20 cellular contexts compared by ENCODE assay signal in the genomic region with DNA sequence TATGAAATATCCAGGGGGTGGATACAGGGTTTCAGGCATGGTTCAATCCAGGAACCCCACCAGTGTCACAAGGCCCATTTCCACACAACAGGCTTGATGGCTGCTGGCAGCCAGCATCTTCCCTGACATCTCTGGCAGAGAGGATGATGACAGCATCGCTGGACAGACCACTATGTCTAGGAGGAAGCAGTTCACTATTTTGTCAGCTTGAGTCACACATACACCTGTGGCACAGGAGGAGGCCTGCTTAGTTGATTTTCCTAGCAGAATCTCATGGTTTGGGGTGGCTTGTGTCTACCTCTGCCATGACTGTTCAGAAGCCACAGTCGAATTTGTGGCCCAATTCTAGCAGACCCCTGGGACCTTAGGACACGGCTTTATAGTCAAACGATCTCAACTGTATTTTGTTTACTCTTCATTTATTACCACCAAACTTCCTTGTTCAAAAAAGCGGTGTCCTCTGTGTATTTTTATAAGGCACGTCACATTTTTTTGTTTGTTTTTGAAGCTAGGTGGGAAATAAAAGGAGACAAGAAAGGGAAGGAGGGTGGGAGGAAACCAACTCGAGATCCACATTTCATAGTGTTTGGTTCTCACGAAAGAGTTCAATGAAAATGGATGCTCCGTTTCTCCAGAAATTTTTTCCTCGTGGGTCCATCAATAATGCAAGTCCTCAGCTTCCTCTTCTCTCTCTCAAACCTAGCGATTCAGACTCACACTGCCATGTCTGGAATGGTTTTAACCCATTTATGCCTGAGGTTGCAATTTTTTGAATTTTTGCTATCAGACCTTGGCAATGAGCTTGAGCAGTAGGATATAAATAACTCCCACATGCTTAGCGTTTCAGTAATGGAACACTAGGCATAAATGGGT.
DNase-seq lines count a peak whose midpoint lies in the region; ATAC-seq and TF ChIP-seq lines count a peak whose summit lies in the region.
"Had no signal": no experiment of that assay in that cellular context is flagged by ENCODE, and none has a peak within 500 bp of the region (broad histone marks: within the 10 kb centered on the region; RNA-seq: fewer than 3 reads in every experiment).

No MANE protein-coding gene starts in this region.

- no peak overlapping the region for H3K27ac ChIP-seq in tibial artery
- H3K27ac ChIP-seq: adrenal gland, breast epithelium, stomach had no signal

- DNase-seq in COLO668 (lab: John Stamatoyannopoulos, UW; ENCODE audit: unreplicated experiment) (peak; percentile 28), DMS53 treated with DMSO at 0.1 percent for 48 hours (lab: John Stamatoyannopoulos, UW; ENCODE audit: unreplicated experiment) (peak; percentile 8), RPMI7951 (ENCODE audit: low read depth) (peak; percentile 49), kidney tubule cell (ENCODE audit: low spot score) (peak; percentile 61), tibial artery (no peak), NK-92 (lab: John Stamatoyannopoulos, UW; ENCODE audit: unreplicated experiment) (no peak)
- DNase-seq in stimulated activated CD4-positive, alpha-beta T cell treated with anti-CD3 and anti-CD28 coated beads, Interleukin-15, amount 100 ng/mL, for 24 hours, result no peak
- DNase-seq: activated CD4-positive, alpha-beta memory T cell treated with anti-CD3 and anti-CD28 coated beads for 36 hours; activated gamma-delta T cell treated with Interleukin-2 at 50 U/mL for 16 hours; adrenal gland; immature natural killer cell; NCI-H146; NCI-H510A treated with DMSO at 0.1 percent for 48 hours; SIG-M5; stimulated activated CD4-positive, alpha-beta T cell treated with anti-CD3 and anti-CD28 coated beads, Interleukin-4, amount 100 ng/mL, for 24 hours; stomach; T-helper 2 cell had no signal

- H3K4me1 ChIP-seq in tibial artery, result peaks cover 0 to 11% (median 0%) of the 10 kb centered on the region in 4 donors
- H3K4me1 ChIP-seq: adrenal gland, breast epithelium had no signal

- TF ChIP-seq CTCF in tibial artery (IDR thresholded peaks at IDR 0.05), result no peak

- no peaks in the 10 kb centered on the region for H3K36me3 ChIP-seq in tibial artery
- H3K36me3 ChIP-seq: adrenal gland, breast epithelium, stomach had no signal

- intact Hi-C loops in tibial artery (cut with DNase I; ENCODE audit: low total_unique reads), result no loop called here

- no peak overlapping the region for H3K4me3 ChIP-seq in tibial artery
- H3K4me3 ChIP-seq: adrenal gland, breast epithelium, smooth muscle cell, stomach had no signal

- no peaks in the 10 kb centered on the region for H3K9me3 ChIP-seq in tibial artery
- H3K9me3 ChIP-seq: adrenal gland, breast epithelium, stomach had no signal

- peaks cover 0 to 4% of the 10 kb centered on the region in 2 donors for H3K27me3 ChIP-seq in tibial artery
- H3K27me3 ChIP-seq: adrenal gland, stomach had no signal

- no peak for ATAC-seq in GM21515 (IDR thresholded peaks at IDR 0.05; ENCODE audit: unreplicated experiment)

Comparison
In these comparisons a context has a peak if more than half of its experiments do, and no peak if none do; other contexts are left out.
1. DNase-seq: peak in COLO668 (single experiment), DMS53 treated with DMSO at 0.1 percent for 48 hours (single experiment), RPMI7951 (single experiment) and kidney tubule cell (single experiment); none in tibial artery (0 of 2), stimulated activated CD4-positive, alpha-beta T cell treated with anti-CD3 and anti-CD28 coated beads, Interleukin-15, amount 100 ng/mL, for 24 hours (single experiment) and NK-92 (single experiment).